In genomic region chr3:185152433-185153169, GRCh38 we compare ENCODE assay signal across 8 cellular contexts. TPM values are rescaled to one million over a fixed set of nuclear protein-coding genes. Genes with fewer than 3 reads are reported as not detected.
DNase-seq lines count a peak whose midpoint lies in the region; ATAC-seq and TF ChIP-seq lines count a peak whose summit lies in the region.

C3orf70 (minus strand) TSS chr3:185153060; CDS start chr3:185152823, 237 bp downstream.

- intact Hi-C loops in Caco-2 (cut with micrococcal nuclease; ENCODE audit: unreplicated experiment): no loop called here

- H3K4me3 Mint-ChIP-seq in Caco-2 (ENCODE audit: unreplicated experiment): no peak within 1 kb of the TSS

- H3K27ac ChIP-seq in cardiac muscle cell: no peak within 1 kb of the TSS

- no TSS peak for BruUV-seq in Caco-2 (replicated peaks; lab: Mats Ljungman, UMichigan)

- H3K27me3 ChIP-seq in Caco-2 (replicated peaks; ENCODE audit: control insufficient read depth, insufficient read depth, low read length): no peaks in the 10 kb centered on the region
- peaks cover 70% of the 10 kb centered on the region for H3K27me3 ChIP-seq in cardiac muscle cell

- peak within 1 kb of the TSS; percentile 45 for H3K27ac Mint-ChIP-seq in Caco-2 (ENCODE audit: unreplicated experiment)

- peaks cover 5% of the 10 kb centered on the region for H3K36me3 Mint-ChIP-seq in Caco-2 (ENCODE audit: insufficient read depth, unreplicated experiment)

- CTCF ChIA-PET in Caco-2 (lab: Charles Lee): interaction anchor here (0.7 to 1.7 kb wide), 4 partner anchors 20 to 147 kb away, joined by 3 to 6 read pairs (median 4); no protein-coding TSS in a partner anchor

- no peaks in the 10 kb centered on the region for H3K4me1 ChIP-seq in Caco-2
- no peaks in the 10 kb centered on the region for H3K4me1 ChIP-seq in cardiac muscle cell (ENCODE audit: low read depth)

- peak within 1 kb of the TSS; percentile 92 for H3K4me3 ChIP-seq in Caco-2 (ENCODE audit: low read depth, low read length)
- H3K4me3 ChIP-seq in cardiac muscle cell: peak within 1 kb of the TSS; percentile 26

- no peaks in the 10 kb centered on the region for H3K4me1 Mint-ChIP-seq in Caco-2 (ENCODE audit: low read depth, unreplicated experiment)

- POLR2A ChIA-PET in Caco-2 (lab: Charles Lee): no interaction called here

- DNase-seq in Caco-2 (peak; percentile 42 to 62), GM20000 (ENCODE audit: low spot score) (peak; percentile 74), NCI-H2227 (lab: John Stamatoyannopoulos, UW; ENCODE audit: unreplicated experiment) (peak; percentile 80), amniotic epithelial cell (ENCODE audit: low read depth) (peak; percentile 40), cardiac muscle cell (ENCODE audit: low read depth in 1 of 2, low spot score in 1 of 2) (peak; percentile 54 to 66), occipital lobe (lab: John Stamatoyannopoulos, UW) (peak; percentile 68)

- H3K36me3 ChIP-seq in Caco-2 (ENCODE audit: control insufficient read depth, insufficient read depth, low read length) (no peaks in the 10 kb centered on the region), cardiac muscle cell (no peaks in the 10 kb centered on the region)

- H3K9me3 Mint-ChIP-seq in Caco-2 (ENCODE audit: unreplicated experiment): no peaks in the 10 kb centered on the region

- peaks cover 7% of the 10 kb centered on the region for H3K27me3 Mint-ChIP-seq in Caco-2 (ENCODE audit: insufficient read depth, unreplicated experiment)

- H3K9me3 ChIP-seq in Caco-2 (no peaks in the 10 kb centered on the region), cardiac muscle cell (ENCODE audit: low read depth) (no peaks in the 10 kb centered on the region)

- no peak for ATAC-seq in HG03378 (IDR thresholded peaks at IDR 0.05; ENCODE audit: unreplicated experiment)
- ATAC-seq in GM21528 (IDR thresholded peaks at IDR 0.05; ENCODE audit: low FRiP score, unreplicated experiment): no peak

- TF ChIP-seq CTCF in Caco-2 (IDR thresholded peaks at IDR 0.05; ENCODE audit: insufficient read depth in 1 of 2, low read depth in 1 of 2, low read length in 1 of 2, severe bottlenecking in 1 of 2, unreplicated experiment in 1 of 2) (no peak), GM20000 (IDR thresholded peaks at IDR 0.05; ENCODE audit: extremely low read depth, missing control alignments) (no peak), cardiac muscle cell (IDR thresholded peaks at IDR 0.05; ENCODE audit: low read depth, low read length) (no peak)

RNA-seq across cellular contexts. Expression of gene C3orf70, which starts in this region (rescaled TPM):
- total RNA-seq in Caco-2 (2022) (11.2 and 13.3 TPM in 2 replicates), cardiac muscle cell (0.42 and 1.1 TPM in 2 replicates), occipital lobe (26.8 TPM)
- 0.55 and 0.62 TPM in 2 replicates for polyA plus RNA-seq in cardiac muscle cell
